Comparison of ENCODE assay signal across 1 cellular context in genomic region chr16:15975172-15975571, GRCh38.
TF ChIP-seq lines count a peak whose summit lies in the region.

No MANE protein-coding gene starts in this region.

TF ChIP-seq in H1, 55 proteins besides CTCF, POLR2A, EP300 and RAD21:
- TF ChIP-seq HDAC2 (IDR thresholded peaks at IDR 0.05; ENCODE audit: borderline replicate concordance in 1 of 2, low read depth in 2 of 2, low read length in 2 of 2) (no peak), CHD2 (IDR thresholded peaks at IDR 0.05; ENCODE audit: low read length) (no peak), CBX8 (IDR thresholded peaks at IDR 0.05; ENCODE audit: borderline replicate concordance, low read depth, low read length) (no peak), FOSL1 (IDR thresholded peaks at IDR 0.05; ENCODE audit: insufficient read depth, low read depth, low read length) (no peak), NRF1 (IDR thresholded peaks at IDR 0.05; ENCODE audit: low read depth, low read length) (no peak), SAP30 (IDR thresholded peaks at IDR 0.05; ENCODE audit: insufficient read depth, insufficient replicate concordance, low read length) (no peak), SIN3A (conservative IDR thresholded peaks at IDR 0.05 in 1 of 2, IDR thresholded peaks at IDR 0.05 in 1 of 2; ENCODE audit: low read depth in 1 of 2, low read length in 2 of 2) (no peak), PHF8 (conservative IDR thresholded peaks at IDR 0.05; ENCODE audit: low read depth, low read length) (no peak), EGR1 (IDR thresholded peaks at IDR 0.05; ENCODE audit: borderline replicate concordance, low read depth, low read length) (no peak), SIX5 (IDR thresholded peaks at IDR 0.05; ENCODE audit: low read depth, low read length) (no peak), NANOG (IDR thresholded peaks at IDR 0.05; ENCODE audit: insufficient read depth, low read depth, low read length, poor library complexity, severe bottlenecking) (no peak), SP4 (IDR thresholded peaks at IDR 0.05; ENCODE audit: low read length) (no peak), KDM5A (IDR thresholded peaks at IDR 0.05; ENCODE audit: low read length) (no peak), ASH2L (IDR thresholded peaks at IDR 0.05; ENCODE audit: low read length) (no peak), ATF3 (IDR thresholded peaks at IDR 0.05; ENCODE audit: insufficient read depth, low read depth, low read length) (no peak), MAX (IDR thresholded peaks at IDR 0.05) (no peak), CTBP2 (IDR thresholded peaks at IDR 0.05; ENCODE audit: borderline replicate concordance, insufficient read depth, insufficient read length, low read length) (no peak), JUND (IDR thresholded peaks at IDR 0.05; ENCODE audit: low read length) (no peak)
